20 cellular contexts compared by ENCODE assay signal in genomic region chr13:73142091-73142490, GRCh38.
DNase-seq lines count a peak whose midpoint lies in the region; ATAC-seq and TF ChIP-seq lines count a peak whose summit lies in the region.
"Had no signal": no experiment of that assay in that cellular context is flagged by ENCODE, and none has a peak within 500 bp of the region (broad histone marks: within the 10 kb centered on the region; RNA-seq: fewer than 3 reads in every experiment).

No MANE protein-coding gene starts in this region.

- peaks cover 16% of the 10 kb centered on the region for H3K36me3 Mint-ChIP-seq in Calu3 (ENCODE audit: insufficient read depth, unreplicated experiment)
- H3K36me3 Mint-ChIP-seq in activated CD8-positive, alpha-beta T cell treated with anti-CD3 and anti-CD28 coated beads for 36 hours (ENCODE audit: low read depth), result no peaks in the 10 kb centered on the region
- H3K36me3 Mint-ChIP-seq: activated naive CD4-positive, alpha-beta T cell treated with anti-CD3 and anti-CD28 coated beads, Interleukin-2, amount 50 U/mL, for 24 hours; CD14-positive monocyte; stimulated activated memory B cell treated with anti-CD40 and anti-IgM and Interleukin-4, amounts not matched to agents 10 μg/mL and 1 μg/mL and 100 μg/mL, for 72 hours had no signal

- in situ Hi-C loops in IMR-90 (cut with MboI; ENCODE audit: low sequenced_read_pairs), result no loop called here

- H3K23ac ChIP-seq in IMR-90 (ENCODE audit: low read depth, low read length), result no peak overlapping the region

- H2AK5ac ChIP-seq in IMR-90 (ENCODE audit: low read depth, low read length), result 0 out of 2 replicates have a peak overlapping the region, but pooled peaks have one; percentile 38

- dilution Hi-C loops in IMR-90 (cut with HindIII; ENCODE audit: low sequenced_read_pairs, unreplicated experiment), result no loop called here

- TF ChIP-seq RAD21 in IMR-90 (IDR thresholded peaks at IDR 0.05; ENCODE audit: low read length), result no peak

- peak overlapping the region; percentile 7; the same call in 1 of the 2 replicates for H4K91ac ChIP-seq in IMR-90 (ENCODE audit: insufficient read depth, low read depth, low read length)

- H3K27me3 Mint-ChIP-seq in Calu3 (ENCODE audit: unreplicated experiment), result no peaks in the 10 kb centered on the region
- H3K27me3 Mint-ChIP-seq in activated CD8-positive, alpha-beta T cell treated with anti-CD3 and anti-CD28 coated beads for 36 hours, result peaks cover 1% of the 10 kb centered on the region
- H3K27me3 Mint-ChIP-seq: activated naive CD4-positive, alpha-beta T cell treated with anti-CD3 and anti-CD28 coated beads, Interleukin-2, amount 50 U/mL, for 24 hours; naive thymus-derived CD4-positive, alpha-beta T cell had no signal

- WGBS in IMR-90 (ENCODE audit: extremely low coverage in 2 of 2, insufficient read length in 1 of 2), 2 experiments, result 29% methylated on average over 4 of the region's 5 CpGs; no CpG with 5 or more reads in 1 of the 2 experiments

- peak overlapping the region; percentile 84 for H3K4me2 ChIP-seq in IMR-90 (ENCODE audit: low read depth, low read length)

- H2AFZ ChIP-seq in IMR-90 (replicated peaks; ENCODE audit: low read length, poor library complexity) (peak overlapping the region; percentile 19), neuron (ENCODE audit: low read depth, low read length) (peak overlapping the region; percentile 44)

- H2AK9ac ChIP-seq in IMR-90 (replicated peaks; ENCODE audit: low read depth, low read length, poor library complexity), result no peak overlapping the region

- H3K18ac ChIP-seq in IMR-90 (ENCODE audit: low read depth, low read length), result no peak overlapping the region; the same call in 1 of the 2 replicates

- no peak overlapping the region for H3K27ac ChIP-seq in IMR-90 (ENCODE audit: insufficient read depth, low read length)
- H3K27ac ChIP-seq: right atrium auricular region had no signal

- TF ChIP-seq CTCF in Calu3 (IDR thresholded peaks at IDR 0.05; ENCODE audit: unreplicated experiment) (no peak), IMR-90 (conservative IDR thresholded peaks at IDR 0.05; ENCODE audit: low read depth, low read length) (no peak)
- TF ChIP-seq CTCF in activated CD8-positive, alpha-beta T cell treated with anti-CD3 and anti-CD28 coated beads for 36 hours (IDR thresholded peaks at IDR 0.05), result no peak

- DNase-seq in Calu3 (no peak), IMR-90 (no peak), hippocampal formation (lab: John Stamatoyannopoulos, UW) (no peak)
- DNase-seq in activated CD8-positive, alpha-beta T cell treated with anti-CD3 and anti-CD28 coated beads for 36 hours, result no peak
- DNase-seq: activated CD4-positive, CD25-positive, alpha-beta regulatory T cell treated with anti-CD3 and anti-CD28 coated beads, Interleukin-2, amount 50 U/mL, for 72 hours; activated CD8-positive, alpha-beta memory T cell treated with anti-CD3 and anti-CD28 coated beads, Interleukin-2, amount 50 U/mL, for 48 hours; GDM1; kidney glomerular epithelial cell; MM.1S; naive thymus-derived CD4-positive, alpha-beta T cell; NCI-H526 treated with DMSO at 0.1 percent for 48 hours; T-helper 17 cell had no signal

- BruUV-seq in Calu3 (replicated peaks; lab: Mats Ljungman, UMichigan), result no TSS peak
- no TSS peak for BruUV-seq in IMR-90 (replicated peaks; lab: Mats Ljungman, UMichigan)

- H3K9ac ChIP-seq in IMR-90 (ENCODE audit: low read depth, low read length), result no peak overlapping the region
- H3K9ac ChIP-seq in endocrine pancreas (ENCODE audit: control insufficient read depth, insufficient read depth, low read length), result no peak overlapping the region

- ATAC-seq in IMR-90 (ENCODE audit: low read depth) (no peak), GM19397 (IDR thresholded peaks at IDR 0.05; ENCODE audit: unreplicated experiment) (no peak), HG03571 (IDR thresholded peaks at IDR 0.05; ENCODE audit: unreplicated experiment) (no peak)
- ATAC-seq in activated CD8-positive, alpha-beta T cell treated with anti-CD3 and anti-CD28 coated beads for 36 hours, result no peak
- ATAC-seq: naive thymus-derived CD4-positive, alpha-beta T cell; stimulated activated memory B cell treated with anti-CD40 and anti-IgM and Interleukin-4, amounts not matched to agents 10 μg/mL and 1 μg/mL and 100 μg/mL, for 72 hours; T-helper 17 cell had no signal

- intact Hi-C loops in Calu3 (cut with micrococcal nuclease; ENCODE audit: unreplicated experiment), result no loop called here
- intact Hi-C loops in IMR-90 (cut with micrococcal nuclease), result no loop called here
- intact Hi-C loops in activated CD8-positive, alpha-beta T cell treated with anti-CD3 and anti-CD28 coated beads for 36 hours (cut with micrococcal nuclease), result no loop called here

- peak overlapping the region; percentile 27; the same call in 1 of the 2 replicates for H2BK20ac ChIP-seq in IMR-90 (ENCODE audit: low read depth, low read length)

- no peaks in the 10 kb centered on the region for H4K20me1 ChIP-seq in IMR-90 (ENCODE audit: insufficient read depth, low read length)

- H3K9me3 ChIP-seq in IMR-90 (ENCODE audit: control insufficient read depth, insufficient read depth, low read length), result no peaks in the 10 kb centered on the region
- H3K9me3 ChIP-seq in endocrine pancreas (ENCODE audit: control insufficient read depth, low read length), result no peaks in the 10 kb centered on the region
- H3K9me3 ChIP-seq in neuron (ENCODE audit: low read length), result no peaks in the 10 kb centered on the region
- H3K9me3 ChIP-seq: right atrium auricular region had no signal

- no peak overlapping the region for H3K56ac ChIP-seq in IMR-90 (ENCODE audit: extremely low read depth, insufficient read depth, low read length)

- H3K4me1 Mint-ChIP-seq in Calu3 (ENCODE audit: low read depth, unreplicated experiment), result peaks cover 10% of the 10 kb centered on the region
- no peaks in the 10 kb centered on the region for H3K4me1 Mint-ChIP-seq in activated CD8-positive, alpha-beta T cell treated with anti-CD3 and anti-CD28 coated beads for 36 hours (ENCODE audit: low read depth)
- H3K4me1 Mint-ChIP-seq: activated naive CD4-positive, alpha-beta T cell treated with anti-CD3 and anti-CD28 coated beads, Interleukin-2, amount 50 U/mL, for 24 hours; naive thymus-derived CD4-positive, alpha-beta T cell; stimulated activated memory B cell treated with anti-CD40 and anti-IgM and Interleukin-4, amounts not matched to agents 10 μg/mL and 1 μg/mL and 100 μg/mL, for 72 hours; T-helper 17 cell had no signal

- H3K27me3 ChIP-seq in IMR-90 (ENCODE audit: control insufficient read depth, insufficient read depth, low read length), result no peaks in the 10 kb centered on the region
- no peaks in the 10 kb centered on the region for H3K27me3 ChIP-seq in endocrine pancreas (ENCODE audit: control insufficient read depth, insufficient read depth, low read length)
- H3K27me3 ChIP-seq in neuron (ENCODE audit: insufficient read depth, low read length), result no peaks in the 10 kb centered on the region
- H3K27me3 ChIP-seq: right atrium auricular region had no signal

- H3K4ac ChIP-seq in IMR-90 (ENCODE audit: low read depth, low read length), result no peak overlapping the region

- H3K4me3 ChIP-seq in IMR-90 (ENCODE audit: insufficient read depth, low read depth, low read length) (no peak overlapping the region), endocrine pancreas (ENCODE audit: control insufficient read depth, insufficient read depth, low read length) (peak overlapping the region; percentile 62), neuron (ENCODE audit: low read length) (no peak overlapping the region)

- peak overlapping the region; percentile 88 for H3K27ac Mint-ChIP-seq in Calu3 (ENCODE audit: unreplicated experiment)
- no peak overlapping the region for H3K27ac Mint-ChIP-seq in activated CD8-positive, alpha-beta T cell treated with anti-CD3 and anti-CD28 coated beads for 36 hours
- H3K27ac Mint-ChIP-seq: activated naive CD4-positive, alpha-beta T cell treated with anti-CD3 and anti-CD28 coated beads, Interleukin-2, amount 50 U/mL, for 24 hours; CD14-positive monocyte; naive thymus-derived CD4-positive, alpha-beta T cell; stimulated activated memory B cell treated with anti-CD40 and anti-IgM and Interleukin-4, amounts not matched to agents 10 μg/mL and 1 μg/mL and 100 μg/mL, for 72 hours; T-helper 17 cell had no signal

- H2BK5ac ChIP-seq in IMR-90 (ENCODE audit: low read depth, low read length, poor library complexity, severe bottlenecking), result no peak overlapping the region

- peak overlapping the region; percentile 39; the same call in 1 of the 3 replicates for H2BK15ac ChIP-seq in IMR-90 (ENCODE audit: low read depth, low read length)

- TF ChIP-seq POLR2A in IMR-90 (IDR thresholded peaks at IDR 0.05; ENCODE audit: low read depth, low read length), result no peak

- no peaks in the 10 kb centered on the region for H3K36me3 ChIP-seq in IMR-90 (ENCODE audit: control insufficient read depth, insufficient read depth, low read length)
- H3K36me3 ChIP-seq in endocrine pancreas (ENCODE audit: control insufficient read depth, insufficient read depth, low read length), result no peaks in the 10 kb centered on the region
- no peaks in the 10 kb centered on the region for H3K36me3 ChIP-seq in neuron (ENCODE audit: insufficient read depth, low read length)
- H3K36me3 ChIP-seq: right atrium auricular region had no signal

- peak overlapping the region in 1 of 2 experiments; percentile 54; a peak in 2 of 4 replicates for H4K8ac ChIP-seq in IMR-90 (ENCODE audit: low read depth in 2 of 2, low read length in 2 of 2)

- no peak overlapping the region; the same call in 1 of the 2 replicates for H3K14ac ChIP-seq in IMR-90 (replicated peaks; ENCODE audit: low read depth, low read length)

- H3K4me1 ChIP-seq in IMR-90 (ENCODE audit: control insufficient read depth, insufficient read depth, low read length) (peaks cover 12% of the 10 kb centered on the region), endocrine pancreas (ENCODE audit: control insufficient read depth, insufficient read depth, low read length) (no peaks in the 10 kb centered on the region), neuron (ENCODE audit: insufficient read depth, low read length) (peaks cover 14% of the 10 kb centered on the region)
- H3K4me1 ChIP-seq: right atrium auricular region had no signal

- no peaks in the 10 kb centered on the region for H3K9me3 Mint-ChIP-seq in Calu3 (ENCODE audit: low read depth, unreplicated experiment)
- no peaks in the 10 kb centered on the region for H3K9me3 Mint-ChIP-seq in activated CD8-positive, alpha-beta T cell treated with anti-CD3 and anti-CD28 coated beads for 36 hours
- H3K9me3 Mint-ChIP-seq: activated naive CD4-positive, alpha-beta T cell treated with anti-CD3 and anti-CD28 coated beads, Interleukin-2, amount 50 U/mL, for 24 hours; stimulated activated memory B cell treated with anti-CD40 and anti-IgM and Interleukin-4, amounts not matched to agents 10 μg/mL and 1 μg/mL and 100 μg/mL, for 72 hours had no signal

- POLR2A ChIA-PET in IMR-90 (lab: Charles Lee; ENCODE audit: unreplicated experiment), result no interaction called here
- POLR2A ChIA-PET in activated CD8-positive, alpha-beta T cell treated with anti-CD3 and anti-CD28 coated beads for 36 hours (lab: Charles Lee), result no interaction called here

- H4K5ac ChIP-seq in IMR-90 (ENCODE audit: low read depth, low read length), result no peak overlapping the region

- no peaks in the 10 kb centered on the region for H3K79me1 ChIP-seq in IMR-90 (ENCODE audit: low read depth in 1 of 2, low read length in 2 of 2)

- H2BK120ac ChIP-seq in IMR-90 (ENCODE audit: low read depth, low read length), result peak overlapping the region; percentile 78

- CTCF ChIA-PET in Calu3 (lab: Charles Lee), result interaction anchor here (0.6 to 1.2 kb wide), 2 partner anchors 74 to 184 kb away, joined by 3 to 4 read pairs; no protein-coding TSS in a partner anchor
- CTCF ChIA-PET in IMR-90 (lab: Yijun Ruan, JAX), result no interaction called here
- CTCF ChIA-PET in activated CD8-positive, alpha-beta T cell treated with anti-CD3 and anti-CD28 coated beads for 36 hours (lab: Charles Lee), result no interaction called here

- H3K9me1 ChIP-seq in IMR-90 (ENCODE audit: insufficient read depth, low read length), result peaks cover 13% of the 10 kb centered on the region

- no peak overlapping the region for H3K4me3 Mint-ChIP-seq in Calu3 (ENCODE audit: low read depth, unreplicated experiment)
- H3K4me3 Mint-ChIP-seq in activated CD8-positive, alpha-beta T cell treated with anti-CD3 and anti-CD28 coated beads for 36 hours, result no peak overlapping the region
- H3K4me3 Mint-ChIP-seq: activated naive CD4-positive, alpha-beta T cell treated with anti-CD3 and anti-CD28 coated beads, Interleukin-2, amount 50 U/mL, for 24 hours; CD14-positive monocyte; naive thymus-derived CD4-positive, alpha-beta T cell; stimulated activated memory B cell treated with anti-CD40 and anti-IgM and Interleukin-4, amounts not matched to agents 10 μg/mL and 1 μg/mL and 100 μg/mL, for 72 hours; T-helper 17 cell had no signal
